Comparison of ENCODE assay signal across 2 cellular contexts in the genomic region with DNA sequence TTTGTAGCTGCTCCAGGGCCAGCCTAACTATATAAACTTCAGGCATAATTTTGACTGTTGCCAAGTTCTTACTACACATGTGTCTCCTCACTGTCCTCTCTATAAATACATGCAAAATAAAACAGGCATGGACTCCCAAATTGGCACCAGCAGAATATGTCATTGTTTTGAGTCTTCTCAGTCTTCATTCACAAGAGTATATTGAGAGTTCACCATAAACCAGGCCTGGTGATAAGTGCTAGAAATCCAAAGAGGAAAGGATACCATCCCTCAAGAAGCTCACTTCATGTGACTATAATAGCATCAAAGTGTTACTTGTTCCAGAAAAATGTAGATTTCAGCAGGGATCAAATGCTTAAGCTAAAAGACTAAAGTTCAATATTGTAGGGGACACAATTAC.
TF ChIP-seq lines count a peak whose summit lies in the region.

No MANE protein-coding gene starts in this region.

TF ChIP-seq in A549, 52 proteins besides CTCF, POLR2A, EP300 and RAD21 (continued from another document):
- TF ChIP-seq RCOR1 (IDR thresholded peaks at IDR 0.05; ENCODE audit: low read depth, low read length) (no peak), FOXS1 (CRISPR knock-in tag; IDR thresholded peaks at IDR 0.05) (no peak), JUNB (IDR thresholded peaks at IDR 0.05) (no peak), FOSL2 (IDR thresholded peaks at IDR 0.05) (no peak), FOSL2 (CRISPR knock-in tag; IDR thresholded peaks at IDR 0.05) (no peak), RARB (CRISPR knock-in tag; IDR thresholded peaks at IDR 0.05) (no peak), CHD4 (IDR thresholded peaks at IDR 0.05; ENCODE audit: borderline replicate concordance) (no peak), NPAS2 (CRISPR knock-in tag; IDR thresholded peaks at IDR 0.05; ENCODE audit: borderline replicate concordance) (no peak), ZSCAN20 (CRISPR knock-in tag; IDR thresholded peaks at IDR 0.05) (no peak), HOXB13 (CRISPR knock-in tag; IDR thresholded peaks at IDR 0.05; ENCODE audit: low read depth) (no peak)

TF ChIP-seq in neural cell, 6 proteins besides CTCF, POLR2A, EP300 and RAD21:
- TF ChIP-seq, protein P1, sequence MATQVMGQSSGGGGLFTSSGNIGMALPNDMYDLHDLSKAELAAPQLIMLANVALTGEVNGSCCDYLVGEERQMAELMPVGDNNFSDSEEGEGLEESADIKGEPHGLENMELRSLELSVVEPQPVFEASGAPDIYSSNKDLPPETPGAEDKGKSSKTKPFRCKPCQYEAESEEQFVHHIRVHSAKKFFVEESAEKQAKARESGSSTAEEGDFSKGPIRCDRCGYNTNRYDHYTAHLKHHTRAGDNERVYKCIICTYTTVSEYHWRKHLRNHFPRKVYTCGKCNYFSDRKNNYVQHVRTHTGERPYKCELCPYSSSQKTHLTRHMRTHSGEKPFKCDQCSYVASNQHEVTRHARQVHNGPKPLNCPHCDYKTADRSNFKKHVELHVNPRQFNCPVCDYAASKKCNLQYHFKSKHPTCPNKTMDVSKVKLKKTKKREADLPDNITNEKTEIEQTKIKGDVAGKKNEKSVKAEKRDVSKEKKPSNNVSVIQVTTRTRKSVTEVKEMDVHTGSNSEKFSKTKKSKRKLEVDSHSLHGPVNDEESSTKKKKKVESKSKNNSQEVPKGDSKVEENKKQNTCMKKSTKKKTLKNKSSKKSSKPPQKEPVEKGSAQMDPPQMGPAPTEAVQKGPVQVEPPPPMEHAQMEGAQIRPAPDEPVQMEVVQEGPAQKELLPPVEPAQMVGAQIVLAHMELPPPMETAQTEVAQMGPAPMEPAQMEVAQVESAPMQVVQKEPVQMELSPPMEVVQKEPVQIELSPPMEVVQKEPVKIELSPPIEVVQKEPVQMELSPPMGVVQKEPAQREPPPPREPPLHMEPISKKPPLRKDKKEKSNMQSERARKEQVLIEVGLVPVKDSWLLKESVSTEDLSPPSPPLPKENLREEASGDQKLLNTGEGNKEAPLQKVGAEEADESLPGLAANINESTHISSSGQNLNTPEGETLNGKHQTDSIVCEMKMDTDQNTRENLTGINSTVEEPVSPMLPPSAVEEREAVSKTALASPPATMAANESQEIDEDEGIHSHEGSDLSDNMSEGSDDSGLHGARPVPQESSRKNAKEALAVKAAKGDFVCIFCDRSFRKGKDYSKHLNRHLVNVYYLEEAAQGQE (IDR thresholded peaks at IDR 0.05; ENCODE audit: borderline replicate concordance): no peak
- no peak for TF ChIP-seq EZH2 (IDR thresholded peaks at IDR 0.05; ENCODE audit: borderline replicate concordance, insufficient read depth, low read length, poor library complexity, severe bottlenecking)
- no peak for TF ChIP-seq POLR2AphosphoS5 (IDR thresholded peaks at IDR 0.05)
- no peak for TF ChIP-seq TAF1 (IDR thresholded peaks at IDR 0.05; ENCODE audit: low read depth)
- TF ChIP-seq SMC3 (conservative IDR thresholded peaks at IDR 0.05; ENCODE audit: poor library complexity): no peak
- TF ChIP-seq MXI1 (conservative IDR thresholded peaks at IDR 0.05; ENCODE audit: poor library complexity, severe bottlenecking): no peak
